ENCODE assay signal across 9 cellular contexts in genomic region chr9:121751686-121752445, GRCh38.
DNase-seq lines count a peak whose midpoint lies in the region; ATAC-seq and TF ChIP-seq lines count a peak whose summit lies in the region.
"Had no signal": no experiment of that assay in that cellular context is flagged by ENCODE, and none has a peak within 500 bp of the region (broad histone marks: within the 10 kb centered on the region; RNA-seq: fewer than 3 reads in every experiment).

No MANE protein-coding gene starts in this region.

- intact Hi-C loops in body of pancreas (cut with DNase I) (no loop called here), left cardiac atrium (cut with DNase I) (loop anchor here in 1 of 2 donors (10.0 kb wide), 1 partner anchor 113 kb away; no protein-coding TSS in a partner anchor), ovary (cut with DNase I) (no loop called here)

- TF ChIP-seq CTCF in body of pancreas (IDR thresholded peaks at IDR 0.05): no peak
- no peak for TF ChIP-seq CTCF in ovary (IDR thresholded peaks at IDR 0.05)
- TF ChIP-seq CTCF in upper lobe of left lung (IDR thresholded peaks at IDR 0.05): no peak

- H3K4me1 ChIP-seq in body of pancreas (peaks cover 90% of the 10 kb centered on the region), ovary (ENCODE audit: insufficient read depth) (peaks cover 55% of the 10 kb centered on the region), upper lobe of left lung (peaks cover 40 to 69% (median 65%) of the 10 kb centered on the region in 4 donors)

- H3K27ac ChIP-seq in body of pancreas (peak overlapping the region; percentile 54 to 86 (median 82)), ovary (peak overlapping the region; percentile 39 to 68), upper lobe of left lung (peak overlapping the region; percentile 56 to 74 (median 69))

- WGBS in body of pancreas, 2 donors: 64 to 78% methylated on average over 11 to 13 of the region's 13 CpGs
- WGBS in ovary, 3 donors: 33 to 42% (median 36%) methylated on average over 11 to 13 of the region's 13 CpGs
- WGBS in upper lobe of left lung, 2 donors: 91 to 93% methylated on average over 9 to 13 of the region's 13 CpGs

- H3K9me3 ChIP-seq in body of pancreas: no peaks in the 10 kb centered on the region
- H3K9me3 ChIP-seq in ovary: no peaks in the 10 kb centered on the region
- no peaks in the 10 kb centered on the region for H3K9me3 ChIP-seq in upper lobe of left lung

- H3K36me3 ChIP-seq in body of pancreas (replicated peaks in 1 of 2; ENCODE audit: insufficient read depth in 1 of 2, low read depth in 2 of 2) (no peaks in the 10 kb centered on the region), ovary (no peaks in the 10 kb centered on the region), upper lobe of left lung (peaks cover 0 to 10% (median 0%) of the 10 kb centered on the region in 4 donors)

- DNase-seq in body of pancreas (no peak), left cardiac atrium (no peak), ovary (peak; percentile 72 to 84 (median 77)), upper lobe of left lung (no peak), NCI-H2171 (lab: John Stamatoyannopoulos, UW) (no peak), 8988T (no peak), DMS53 treated with DMSO at 0.1 percent for 48 hours (lab: John Stamatoyannopoulos, UW; ENCODE audit: unreplicated experiment) (no peak)
- DNase-seq: activated T-cell treated with anti-CD3 and anti-CD28 coated beads, Interleukin-2, amount 50 U/mL, for 72 hours had no signal

- no peak for TF ChIP-seq EP300 in ovary (IDR thresholded peaks at IDR 0.05)
- TF ChIP-seq EP300 in upper lobe of left lung (IDR thresholded peaks at IDR 0.05): no peak

- no peak overlapping the region for H3K4me3 ChIP-seq in body of pancreas
- H3K4me3 ChIP-seq in ovary: no peak overlapping the region
- H3K4me3 ChIP-seq in upper lobe of left lung: no peak overlapping the region

- TF ChIP-seq POLR2A in body of pancreas (IDR thresholded peaks at IDR 0.05): no peak
- TF ChIP-seq POLR2A in ovary (IDR thresholded peaks at IDR 0.05): no peak
- no peak for TF ChIP-seq POLR2A in upper lobe of left lung (IDR thresholded peaks at IDR 0.05)

- H3K27me3 ChIP-seq in body of pancreas: no peaks in the 10 kb centered on the region
- H3K27me3 ChIP-seq in ovary: no peaks in the 10 kb centered on the region
- H3K27me3 ChIP-seq in upper lobe of left lung: no peaks in the 10 kb centered on the region

- ATAC-seq in body of pancreas (no peak), left cardiac atrium (peak; percentile 3 to 31), upper lobe of left lung (ENCODE audit: low FRiP score in 2 of 2) (no peak), GM21576 (IDR thresholded peaks at IDR 0.05; ENCODE audit: unreplicated experiment) (no peak)
- ATAC-seq: activated T-cell treated with anti-CD3 and anti-CD28 coated beads, Interleukin-2, amount 50 U/mL, for 72 hours had no signal

Comparison
In these comparisons a context has a peak if more than half of its experiments do, and no peak if none do; other contexts are left out.
1. ATAC-seq: peak in left cardiac atrium (2 of 2); none in body of pancreas (single experiment), upper lobe of left lung (0 of 2) and GM21576 (single experiment).
2. DNase-seq: peak in ovary (5 of 5); none in body of pancreas (0 of 4), left cardiac atrium (single experiment), upper lobe of left lung (0 of 2), NCI-H2171 (single experiment), 8988T (single experiment) and DMS53 treated with DMSO at 0.1 percent for 48 hours (single experiment).
3. Peak in every context shown above with its lines, with median percentiles within 50 percentile points of each other: H3K27ac ChIP-seq.